Comparison of ENCODE assay signal across 10 cellular contexts in the genomic region with DNA sequence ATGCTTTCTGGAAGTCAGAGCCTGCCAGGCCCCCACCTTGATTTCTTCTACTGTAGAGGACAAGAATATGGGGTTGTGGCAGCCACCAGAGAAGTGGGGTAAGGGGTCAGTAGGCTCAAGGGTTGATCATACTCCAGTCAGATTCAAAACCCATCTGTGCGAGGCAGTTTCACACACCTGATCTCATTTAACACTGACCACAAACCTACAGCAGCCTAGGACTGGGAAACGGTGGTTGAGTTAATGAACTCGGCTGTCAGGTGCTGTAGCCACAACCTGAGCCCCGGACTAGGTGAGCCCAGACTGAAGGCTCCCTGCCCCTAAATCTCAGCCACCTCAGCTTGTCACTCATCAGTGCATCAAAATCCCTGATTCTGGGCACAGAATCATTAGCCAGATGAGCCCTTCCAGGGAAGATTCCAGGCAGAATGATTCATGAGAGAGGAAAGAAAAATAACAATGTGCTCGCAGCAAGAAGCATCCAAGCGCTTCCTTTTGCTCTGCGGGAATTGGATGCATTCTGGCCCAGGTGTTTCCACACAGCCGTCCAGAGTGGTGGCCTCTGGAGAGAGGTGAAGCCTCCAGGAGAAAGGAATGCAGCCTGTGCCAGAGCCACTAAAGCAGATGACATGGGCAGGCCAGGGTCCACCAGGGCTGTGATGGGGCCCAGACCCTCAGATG.
DNase-seq lines count a peak whose midpoint lies in the region; ATAC-seq and TF ChIP-seq lines count a peak whose summit lies in the region.
"Had no signal": no experiment of that assay in that cellular context is flagged by ENCODE, and none has a peak within 500 bp of the region (broad histone marks: within the 10 kb centered on the region; RNA-seq: fewer than 3 reads in every experiment).

No MANE protein-coding gene starts in this region.

- peak; percentile 94 for TF ChIP-seq EP300 in Ishikawa (IDR thresholded peaks at IDR 0.05; ENCODE audit: borderline replicate concordance)
- TF ChIP-seq EP300 in upper lobe of left lung (IDR thresholded peaks at IDR 0.05) = no peak

- peaks cover 0 to 20% (median 15%) of the 10 kb centered on the region in 4 donors for H3K9me3 ChIP-seq in upper lobe of left lung

- H3K27me3 Mint-ChIP-seq in nephron progenitor cell (ENCODE audit: low read depth, poor library complexity) = peaks cover 18% of the 10 kb centered on the region

- H3K9me3 Mint-ChIP-seq in nephron progenitor cell = peaks cover 52% of the 10 kb centered on the region

- TF ChIP-seq POLR2A in upper lobe of left lung (IDR thresholded peaks at IDR 0.05) = no peak

- H3K27ac ChIP-seq in coronary artery (no peak overlapping the region), upper lobe of left lung (no peak overlapping the region)

- no peaks in the 10 kb centered on the region for H3K27me3 ChIP-seq in upper lobe of left lung

- no peak overlapping the region for H3K4me3 Mint-ChIP-seq in nephron progenitor cell

- DNase-seq in nephron progenitor cell (no peak), coronary artery (ENCODE audit: low spot score) (no peak), upper lobe of left lung (no peak), germinal center (ENCODE audit: low spot score) (no peak)
- no peak for DNase-seq in NK-92 treated with Interleukin-12 subunit alpha and Interleukin-12 subunit beta, amount 100 ng/mL, for 24 hours (lab: John Stamatoyannopoulos, UW)
- DNase-seq: NCI-H1930 had no signal

- TF ChIP-seq CTCF in nephron progenitor cell (IDR thresholded peaks at IDR 0.05) (no peak), coronary artery (IDR thresholded peaks at IDR 0.05) (no peak), upper lobe of left lung (IDR thresholded peaks at IDR 0.05) (no peak)

- peak overlapping the region; percentile 37 for H3K27ac Mint-ChIP-seq in nephron progenitor cell

- H3K4me1 ChIP-seq in upper lobe of left lung = no peaks in the 10 kb centered on the region

- H3K4me1 Mint-ChIP-seq in nephron progenitor cell = peaks cover 59% of the 10 kb centered on the region

- ATAC-seq in GM18873 (IDR thresholded peaks at IDR 0.05; ENCODE audit: low FRiP score, unreplicated experiment) (peak; percentile 58), HG02610 (IDR thresholded peaks at IDR 0.05; ENCODE audit: unreplicated experiment) (peak; percentile 59), upper lobe of left lung (ENCODE audit: low FRiP score in 2 of 2) (no peak)
- ATAC-seq: SK-N-SH treated with all-trans-retinoic acid at 6 μM for 48 hours had no signal

- peaks cover 54% of the 10 kb centered on the region for H3K36me3 Mint-ChIP-seq in nephron progenitor cell (ENCODE audit: low read depth)

- no peak for TF ChIP-seq RAD21 in Ishikawa (IDR thresholded peaks at IDR 0.05; ENCODE audit: low read depth)

- H3K36me3 ChIP-seq in upper lobe of left lung = no peaks in the 10 kb centered on the region

- WGBS in upper lobe of left lung, 2 donors = 66 to 77% methylated on average over 8 of the region's 8 CpGs

- H3K4me3 ChIP-seq in coronary artery = no peak overlapping the region
- no peak overlapping the region for H3K4me3 ChIP-seq in upper lobe of left lung

TF ChIP-seq in Ishikawa, 13 proteins besides CTCF, POLR2A, EP300 and RAD21:
- TF ChIP-seq CREB1 (IDR thresholded peaks at IDR 0.05; ENCODE audit: low read depth) (no peak), CEBPB (IDR thresholded peaks at IDR 0.05) (peak; percentile 62; the same call in 1 of the 2 replicates), NFIC (IDR thresholded peaks at IDR 0.05) (peak; percentile 94), TCF12 (IDR thresholded peaks at IDR 0.05; ENCODE audit: low read depth) (peak; percentile 99), EGR1 (IDR thresholded peaks at IDR 0.05) (no peak), YY1 (IDR thresholded peaks at IDR 0.05; ENCODE audit: low read depth) (peak; percentile 51; the same call in 1 of the 2 replicates), FOXM1 (IDR thresholded peaks at IDR 0.05; ENCODE audit: borderline replicate concordance, low read depth) (peak; percentile 76), TAF1 (IDR thresholded peaks at IDR 0.05; ENCODE audit: low read depth) (no peak), ZBTB7A (IDR thresholded peaks at IDR 0.05; ENCODE audit: low read depth) (no peak), TEAD4 (IDR thresholded peaks at IDR 0.05) (peak; percentile 92)
- TF ChIP-seq, protein P1, sequence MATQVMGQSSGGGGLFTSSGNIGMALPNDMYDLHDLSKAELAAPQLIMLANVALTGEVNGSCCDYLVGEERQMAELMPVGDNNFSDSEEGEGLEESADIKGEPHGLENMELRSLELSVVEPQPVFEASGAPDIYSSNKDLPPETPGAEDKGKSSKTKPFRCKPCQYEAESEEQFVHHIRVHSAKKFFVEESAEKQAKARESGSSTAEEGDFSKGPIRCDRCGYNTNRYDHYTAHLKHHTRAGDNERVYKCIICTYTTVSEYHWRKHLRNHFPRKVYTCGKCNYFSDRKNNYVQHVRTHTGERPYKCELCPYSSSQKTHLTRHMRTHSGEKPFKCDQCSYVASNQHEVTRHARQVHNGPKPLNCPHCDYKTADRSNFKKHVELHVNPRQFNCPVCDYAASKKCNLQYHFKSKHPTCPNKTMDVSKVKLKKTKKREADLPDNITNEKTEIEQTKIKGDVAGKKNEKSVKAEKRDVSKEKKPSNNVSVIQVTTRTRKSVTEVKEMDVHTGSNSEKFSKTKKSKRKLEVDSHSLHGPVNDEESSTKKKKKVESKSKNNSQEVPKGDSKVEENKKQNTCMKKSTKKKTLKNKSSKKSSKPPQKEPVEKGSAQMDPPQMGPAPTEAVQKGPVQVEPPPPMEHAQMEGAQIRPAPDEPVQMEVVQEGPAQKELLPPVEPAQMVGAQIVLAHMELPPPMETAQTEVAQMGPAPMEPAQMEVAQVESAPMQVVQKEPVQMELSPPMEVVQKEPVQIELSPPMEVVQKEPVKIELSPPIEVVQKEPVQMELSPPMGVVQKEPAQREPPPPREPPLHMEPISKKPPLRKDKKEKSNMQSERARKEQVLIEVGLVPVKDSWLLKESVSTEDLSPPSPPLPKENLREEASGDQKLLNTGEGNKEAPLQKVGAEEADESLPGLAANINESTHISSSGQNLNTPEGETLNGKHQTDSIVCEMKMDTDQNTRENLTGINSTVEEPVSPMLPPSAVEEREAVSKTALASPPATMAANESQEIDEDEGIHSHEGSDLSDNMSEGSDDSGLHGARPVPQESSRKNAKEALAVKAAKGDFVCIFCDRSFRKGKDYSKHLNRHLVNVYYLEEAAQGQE (IDR thresholded peaks at IDR 0.05; ENCODE audit: low read depth) = no peak
- TF ChIP-seq, protein P2, sequence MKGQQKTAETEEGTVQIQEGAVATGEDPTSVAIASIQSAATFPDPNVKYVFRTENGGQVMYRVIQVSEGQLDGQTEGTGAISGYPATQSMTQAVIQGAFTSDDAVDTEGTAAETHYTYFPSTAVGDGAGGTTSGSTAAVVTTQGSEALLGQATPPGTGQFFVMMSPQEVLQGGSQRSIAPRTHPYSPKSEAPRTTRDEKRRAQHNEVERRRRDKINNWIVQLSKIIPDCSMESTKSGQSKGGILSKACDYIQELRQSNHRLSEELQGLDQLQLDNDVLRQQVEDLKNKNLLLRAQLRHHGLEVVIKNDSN (IDR thresholded peaks at IDR 0.05) = peak; percentile 28; the same call in 1 of the 2 replicates
- TF ChIP-seq, protein P3, sequence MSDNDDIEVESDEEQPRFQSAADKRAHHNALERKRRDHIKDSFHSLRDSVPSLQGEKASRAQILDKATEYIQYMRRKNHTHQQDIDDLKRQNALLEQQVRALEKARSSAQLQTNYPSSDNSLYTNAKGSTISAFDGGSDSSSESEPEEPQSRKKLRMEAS (IDR thresholded peaks at IDR 0.05) = peak; percentile 54; the same call in 1 of the 2 replicates

Comparison
In these comparisons a context has a peak if more than half of its experiments do, and no peak if none do; other contexts are left out.
1. ATAC-seq: peak in GM18873 (single experiment) and HG02610 (single experiment); none in upper lobe of left lung (0 of 2).